ENCODE assay signal across 8 cellular contexts in genomic region chr12:106903241-106903950, GRCh38. TPM values are rescaled to one million over a fixed set of nuclear protein-coding genes. Genes with fewer than 3 reads are reported as not detected.
DNase-seq lines count a peak whose midpoint lies in the region; ATAC-seq, FAIRE-seq and TF ChIP-seq lines count a peak whose summit lies in the region.

No MANE protein-coding gene starts in this region.

- TF ChIP-seq CTCF in BJ (IDR thresholded peaks at IDR 0.05; ENCODE audit: insufficient read depth, low read depth, low read length) (no peak), D721Med (IDR thresholded peaks at IDR 0.05; ENCODE audit: insufficient read depth, missing control alignments) (no peak)

- H3K36me3 ChIP-seq in BJ (ENCODE audit: control insufficient read depth, insufficient read depth, low read length), result no peaks in the 10 kb centered on the region

- no peaks in the 10 kb centered on the region for H3K9me3 Mint-ChIP-seq in activated CD4-positive, alpha-beta T cell treated with anti-CD3 and anti-CD28 coated beads for 36 hours (ENCODE audit: low read depth)

- FAIRE-seq in D721Med (lab: Jason Lieb, UNC), result no peak

- ATAC-seq in GM21447 (IDR thresholded peaks at IDR 0.05; ENCODE audit: unreplicated experiment), result peak; percentile 82
- peak; percentile 100 for ATAC-seq in activated CD4-positive, alpha-beta T cell treated with anti-CD3 and anti-CD28 coated beads for 36 hours
- ATAC-seq in left lobe of liver, result peak; percentile 99

- peak overlapping the region; percentile 30 for H3K4me3 ChIP-seq in BJ (ENCODE audit: low read depth, low read length)

- CTCF ChIA-PET in BJ (lab: Yijun Ruan, JAX), result interaction anchor here (1.4 to 2.0 kb wide), 2 partner anchors 15 to 16 kb away, joined by 3 to 6 read pairs; no protein-coding TSS in a partner anchor
- CTCF ChIA-PET in activated CD4-positive, alpha-beta T cell treated with anti-CD3 and anti-CD28 coated beads for 36 hours (lab: Charles Lee), result interaction anchor here (0.6 to 2.6 kb wide), 3 partner anchors 13 to 456 kb away, joined by 3 to 8 read pairs (median 3); no protein-coding TSS in a partner anchor

- DNase-seq in BJ (ENCODE audit: low read depth) (peak; percentile 1), LoVo (ENCODE audit: low spot score) (peak; percentile 75), cerebellum (ENCODE audit: low spot score) (peak; percentile 43), left lobe of liver (ENCODE audit: low spot score) (peak; percentile 66), D721Med (ENCODE audit: insufficient read length, low spot score) (no peak)
- peak; percentile 88 for DNase-seq in activated CD4-positive, alpha-beta T cell treated with anti-CD3 and anti-CD28 coated beads for 36 hours
- peak; percentile 65 to 74 for DNase-seq in stimulated activated CD4-positive, alpha-beta T cell treated with anti-CD3 and anti-CD28 coated beads, Interleukin-2, amount 100 ng/mL, for 48 hours

- H3K27me3 Mint-ChIP-seq in activated CD4-positive, alpha-beta T cell treated with anti-CD3 and anti-CD28 coated beads for 36 hours, result peaks cover 27% of the 10 kb centered on the region

- intact Hi-C loops in activated CD4-positive, alpha-beta T cell treated with anti-CD3 and anti-CD28 coated beads for 36 hours (cut with DNase I, micrococcal nuclease), result no loop called here

- peak overlapping the region; percentile 28 for H3K4me3 Mint-ChIP-seq in activated CD4-positive, alpha-beta T cell treated with anti-CD3 and anti-CD28 coated beads for 36 hours

- H3K27ac Mint-ChIP-seq in activated CD4-positive, alpha-beta T cell treated with anti-CD3 and anti-CD28 coated beads for 36 hours, result no peak overlapping the region

- peaks cover 5% of the 10 kb centered on the region for H3K4me1 Mint-ChIP-seq in activated CD4-positive, alpha-beta T cell treated with anti-CD3 and anti-CD28 coated beads for 36 hours

- H3K36me3 Mint-ChIP-seq in activated CD4-positive, alpha-beta T cell treated with anti-CD3 and anti-CD28 coated beads for 36 hours (ENCODE audit: low read depth), result no peaks in the 10 kb centered on the region

- 0 out of 2 replicates have a peak, but pooled peaks cover 3% of the 10 kb centered on the region for H3K27me3 ChIP-seq in BJ (ENCODE audit: control insufficient read depth, insufficient read depth, low read length)

- POLR2A ChIA-PET in BJ (lab: Charles Lee), result no interaction called here
- POLR2A ChIA-PET in activated CD4-positive, alpha-beta T cell treated with anti-CD3 and anti-CD28 coated beads for 36 hours (lab: Charles Lee), result interaction anchor here (1.0 to 1.1 kb wide), 2 partner anchors 53 to 545 kb away, joined by 3 to 4 read pairs; partner anchors contain the start of gene TMEM263

RNA-seq across cellular contexts. Expression of gene TMEM263, which starts 52.3 kb away (rescaled TPM):
- polyA plus RNA-seq in BJ (2011; rRNA removed), result 52.3 and 64.2 TPM in 2 replicates
- polyA minus RNA-seq in BJ (2011; rRNA and poly(A)+ RNA removed), result 42.2 and 44.4 TPM in 2 replicates
- total RNA-seq in activated CD4-positive, alpha-beta T cell treated with anti-CD3 and anti-CD28 coated beads for 36 hours, result 10 to 100 TPM; 38.9 to 43.0 TPM
- total RNA-seq in cerebellum (44.4 TPM), left lobe of liver (23.2 TPM)
